Comparison of ENCODE assay signal across 1 cellular context in genomic region chr17:72403713-72404209, GRCh38.
TF ChIP-seq lines count a peak whose summit lies in the region.

No MANE protein-coding gene starts in this region.

TF ChIP-seq in HepG2, 621 proteins besides CTCF, POLR2A, EP300 and RAD21 (continued from another document):
- TF ChIP-seq AHDC1 (CRISPR knock-in tag; IDR thresholded peaks at IDR 0.05; ENCODE audit: borderline replicate concordance), result peak; percentile 93; the same call in 1 of the 2 replicates
- no peak for TF ChIP-seq SP1 (IDR thresholded peaks at IDR 0.05)
- TF ChIP-seq SP1 (CRISPR knock-in tag; IDR thresholded peaks at IDR 0.05), result no peak
- TF ChIP-seq ZNF30 (CRISPR knock-in tag; IDR thresholded peaks at IDR 0.05), result no peak
- no peak for TF ChIP-seq ZNF720 (CRISPR knock-in tag; IDR thresholded peaks at IDR 0.05)
- no peak for TF ChIP-seq ATF6 (CRISPR knock-in tag; conservative IDR thresholded peaks at IDR 0.05)
- peak in 1 of 2 experiments; percentile 68; a peak in 1 of 4 replicates for TF ChIP-seq HMGXB4 (CRISPR knock-in tag; IDR thresholded peaks at IDR 0.05; ENCODE audit: borderline replicate concordance in 1 of 2, low read depth in 1 of 2)
- no peak for TF ChIP-seq RARG (CRISPR knock-in tag; IDR thresholded peaks at IDR 0.05; ENCODE audit: low read depth)
- TF ChIP-seq REST (IDR thresholded peaks at IDR 0.05; ENCODE audit: borderline replicate concordance in 1 of 2, low read depth in 1 of 2, low read length in 2 of 2), result peak in 1 of 2 experiments; percentile 66; a peak in 1 of 4 replicates
- no peak for TF ChIP-seq SETDB1 (CRISPR knock-in tag; IDR thresholded peaks at IDR 0.05; ENCODE audit: borderline replicate concordance)
- TF ChIP-seq ZNF143 (CRISPR knock-in tag; IDR thresholded peaks at IDR 0.05), result no peak; the same call in 1 of the 2 replicates
- peak; percentile 48; the same call in 1 of the 2 replicates for TF ChIP-seq ARID4A (CRISPR knock-in tag; IDR thresholded peaks at IDR 0.05; ENCODE audit: borderline replicate concordance)
- no peak for TF ChIP-seq SP140L (CRISPR knock-in tag; IDR thresholded peaks at IDR 0.05; ENCODE audit: borderline replicate concordance)
- no peak for TF ChIP-seq ZNF326 (CRISPR knock-in tag; IDR thresholded peaks at IDR 0.05; ENCODE audit: borderline replicate concordance)
- TF ChIP-seq PPARG (CRISPR knock-in tag; conservative IDR thresholded peaks at IDR 0.05), result peak; percentile 88
- TF ChIP-seq MIER3 (CRISPR knock-in tag; IDR thresholded peaks at IDR 0.05; ENCODE audit: borderline replicate concordance), result peak; percentile 91
- TF ChIP-seq ZNF891 (CRISPR knock-in tag; IDR thresholded peaks at IDR 0.05), result no peak
- no peak for TF ChIP-seq MAFG (CRISPR knock-in tag; IDR thresholded peaks at IDR 0.05)
